In genomic region chr12:122421815-122422737, GRCh38 we compare ENCODE assay signal across 8 cellular contexts. TPM values are rescaled to one million over a fixed set of nuclear protein-coding genes. Genes with fewer than 3 reads are reported as not detected.
A peak's percentile ranks its signal among the peaks of the same experiment; 100 is the strongest.
DNase-seq lines count a peak whose midpoint lies in the region; FAIRE-seq and TF ChIP-seq lines count a peak whose summit lies in the region.

Gene CLIP1 (minus strand): TSS chr12:122422669. CDS start chr12:122380452, 42,217 bp downstream.

- H3K27me3 ChIP-seq in H9 (ENCODE audit: insufficient read depth, low read length): no peaks in the 10 kb centered on the region
- H3K27me3 ChIP-seq in keratinocyte (ENCODE audit: control insufficient read depth, extremely low read depth, insufficient read depth, low read length): no peaks in the 10 kb centered on the region

- H2BK12ac ChIP-seq in H9 (ENCODE audit: insufficient read length, low read depth, low read length): peak within 1 kb of the TSS; percentile 19

- no peak within 1 kb of the TSS for H3K4ac ChIP-seq in H9 (ENCODE audit: low read depth, low read length)

- peaks cover 10% of the 10 kb centered on the region for H3K23me2 ChIP-seq in H9 (ENCODE audit: insufficient read length, low read depth, low read length, poor library complexity, severe bottlenecking)

- H3K4me1 ChIP-seq in H9 (ENCODE audit: insufficient read depth, low read length): no peaks in the 10 kb centered on the region
- H3K4me1 ChIP-seq in keratinocyte (ENCODE audit: control insufficient read depth, extremely low read depth, insufficient read depth, low read length): peaks cover 19% of the 10 kb centered on the region

- peak; percentile 82 for DNase-seq in GM12865 (ENCODE audit: low read depth)
- peak; percentile 72 for DNase-seq in H9
- DNase-seq in NAMALWA (ENCODE audit: low spot score): peak; percentile 62
- DNase-seq in caudate nucleus (lab: John Stamatoyannopoulos, UW): peak in 44 of 61 donors; percentile 10 to 78 (median 44)
- DNase-seq in keratinocyte (ENCODE audit: low read depth, low spot score): no peak
- DNase-seq in stimulated activated CD4-positive, alpha-beta T cell treated with anti-CD3 and anti-CD28 coated beads, Interleukin-15, amount 100 ng/mL, for 24 hours: peak; percentile 73
- DNase-seq in HuH-7.5 (ENCODE audit: low spot score): no peak

- H3K14ac ChIP-seq in H9 (ENCODE audit: insufficient read depth, low read length): peak within 1 kb of the TSS; percentile 85

- FAIRE-seq in keratinocyte (lab: Jason Lieb, UNC): no peak

- no peak within 1 kb of the TSS for H4K5ac ChIP-seq in H9 (ENCODE audit: insufficient read length, low read depth, low read length)

- peak; percentile 42 for TF ChIP-seq CTCF in GM12865 (IDR thresholded peaks at IDR 0.05; ENCODE audit: insufficient read depth, low read depth, low read length, missing control alignments)
- TF ChIP-seq CTCF in H9 (conservative IDR thresholded peaks at IDR 0.05): peak; percentile 60
- no peak; the same call in 1 of the 2 replicates for TF ChIP-seq CTCF in WI38 (IDR thresholded peaks at IDR 0.05; ENCODE audit: low read depth, low read length)
- TF ChIP-seq CTCF in keratinocyte (optimal IDR thresholded peaks at IDR 0.05 in 1 of 3, IDR thresholded peaks at IDR 0.05 in 1 of 3, conservative IDR thresholded peaks at IDR 0.05 in 1 of 3; ENCODE audit: extremely low read depth in 1 of 3, insufficient read depth in 2 of 3, low read length in 3 of 3): peak; percentile 17 to 56 (median 53)

- H3K79me1 ChIP-seq in H9 (ENCODE audit: insufficient read depth, low read depth, low read length, poor library complexity, severe bottlenecking): peaks cover 3% of the 10 kb centered on the region

- peaks cover 4% of the 10 kb centered on the region; the same call in 1 of the 2 replicates for H3K27me3 Mint-ChIP-seq in H9 (ENCODE audit: low read depth)

- H3K9me1 ChIP-seq in keratinocyte (ENCODE audit: control insufficient read depth, extremely low read depth, insufficient read depth, low read length): peaks cover 4% of the 10 kb centered on the region

- H3K27ac Mint-ChIP-seq in H9: peak within 1 kb of the TSS; percentile 65 to 95 (median 91); a peak in 5 of 7 replicates

- H3K4me2 ChIP-seq in H9 (ENCODE audit: insufficient read depth, insufficient read length, low read length) (peak within 1 kb of the TSS; percentile 88), keratinocyte (ENCODE audit: control insufficient read depth, extremely low read depth, insufficient read depth, low read depth, low read length) (peak within 1 kb of the TSS; percentile 99)

- H2BK120ac ChIP-seq in H9 (ENCODE audit: low read depth, low read length, poor library complexity, severe bottlenecking): no peak within 1 kb of the TSS

- H2AK5ac ChIP-seq in H9 (ENCODE audit: insufficient read length, low read length): no peak within 1 kb of the TSS

- H3K23ac ChIP-seq in H9 (ENCODE audit: insufficient read length, low read depth, low read length): no peak within 1 kb of the TSS

- H3K9me3 ChIP-seq in H9 (ENCODE audit: control insufficient read depth, low read depth, low read length): no peaks in the 10 kb centered on the region
- H3K9me3 ChIP-seq in keratinocyte (ENCODE audit: control insufficient read depth, low read depth, low read length): no peaks in the 10 kb centered on the region

- H3K56ac ChIP-seq in H9 (ENCODE audit: insufficient read length, low read depth, low read length): no peak within 1 kb of the TSS

- no peak within 1 kb of the TSS for H3T11ph ChIP-seq in H9 (ENCODE audit: low read length)

- H4K20me1 ChIP-seq in H9 (ENCODE audit: control insufficient read depth, insufficient read depth, insufficient read length): no peaks in the 10 kb centered on the region
- H4K20me1 ChIP-seq in keratinocyte (ENCODE audit: control insufficient read depth, extremely low read depth, insufficient read depth, low read length): no peaks in the 10 kb centered on the region

- H2BK20ac ChIP-seq in H9 (ENCODE audit: low read depth, low read length, poor library complexity, severe bottlenecking): no peak within 1 kb of the TSS

- no peaks in the 10 kb centered on the region for H3K9me3 Mint-ChIP-seq in H9

- peak within 1 kb of the TSS; percentile 51 for H2AFZ ChIP-seq in H9 (ENCODE audit: low read length)
- H2AFZ ChIP-seq in keratinocyte (ENCODE audit: control insufficient read depth, low read length): peak within 1 kb of the TSS; percentile 59

- no CpG with 5 or more reads among the region's 120 CpGs for WGBS in H9 (ENCODE audit: extremely low coverage, insufficient read length, low lambda C conversion rate)

- no peak within 1 kb of the TSS for H2BK15ac ChIP-seq in H9 (ENCODE audit: low read depth, low read length)

- H3K36me3 ChIP-seq in keratinocyte (ENCODE audit: control insufficient read depth in 2 of 2, extremely low read depth in 1 of 2, insufficient read depth in 2 of 2, low read length in 2 of 2): no peaks in the 10 kb centered on the region

- H3K36me3 Mint-ChIP-seq in H9 (ENCODE audit: insufficient read depth in 1 of 3, low read depth in 3 of 3): no peaks in the 10 kb centered on the region; a peak in 1 of 7 replicates

- H3K4me3 ChIP-seq in GM12865 (ENCODE audit: low read depth, low read length) (peak within 1 kb of the TSS; percentile 90), WI38 (ENCODE audit: low read depth, low read length) (peak within 1 kb of the TSS; percentile 92), keratinocyte (ENCODE audit: control insufficient read depth in 2 of 3, extremely low read depth in 1 of 3, insufficient read depth in 2 of 3, low read depth in 1 of 3, low read length in 3 of 3) (peak within 1 kb of the TSS; percentile 69 to 86 (median 84))

- H3K18ac ChIP-seq in H9 (ENCODE audit: insufficient read length, low read depth, low read length): peak within 1 kb of the TSS; percentile 56

- H3K79me2 ChIP-seq in H9 (ENCODE audit: insufficient read depth, low read length): no peaks in the 10 kb centered on the region
- H3K79me2 ChIP-seq in keratinocyte (ENCODE audit: control insufficient read depth, insufficient read depth, low read length): peaks cover 45% of the 10 kb centered on the region

- H3K4me3 Mint-ChIP-seq in H9: peak within 1 kb of the TSS; percentile 79 to 93

- no peak within 1 kb of the TSS for H4K91ac ChIP-seq in H9 (ENCODE audit: insufficient read length, low read depth, low read length)

- H4K8ac ChIP-seq in H9 (replicated peaks; ENCODE audit: insufficient read length, low read depth, low read length): no peak within 1 kb of the TSS

- H3K4me1 Mint-ChIP-seq in H9: peaks cover 15 to 16% of the 10 kb centered on the region in 2 experiments

- H3K9ac ChIP-seq in H9 (ENCODE audit: extremely low read depth, insufficient read length, low read length): peak within 1 kb of the TSS; percentile 77
- peak within 1 kb of the TSS; percentile 95 for H3K9ac ChIP-seq in keratinocyte (ENCODE audit: control insufficient read depth, extremely low read depth, insufficient read depth, low read length)

- dilution Hi-C loops in keratinocyte (cut with MboI; ENCODE audit: extremely low pct_ligation_motif_present, low sequenced_read_pairs): no loop called here

- no peak within 1 kb of the TSS for H2BK5ac ChIP-seq in H9 (ENCODE audit: insufficient read length, low read length)

- H3K27ac ChIP-seq in H9 (ENCODE audit: insufficient read length, low read depth, low read length): no peak within 1 kb of the TSS
- peak within 1 kb of the TSS; percentile 82 for H3K27ac ChIP-seq in caudate nucleus (ENCODE audit: low read depth, low read length)
- H3K27ac ChIP-seq in keratinocyte (ENCODE audit: control insufficient read depth, insufficient read depth, low read length): peak within 1 kb of the TSS; percentile 90

RNA-seq across cellular contexts. Expression of gene CLIP1, which starts in this region (rescaled TPM):
- total RNA-seq in H9 (2021): 20.1 and 23.6 TPM in 2 replicates
- polyA plus RNA-seq in keratinocyte: 54.0 to 94.1 TPM (median 54.3 TPM) in 3 replicates
- 426 TPM for polyA plus RNA-seq in keratinocyte (2011; ENCODE audit: low read depth)
- polyA plus RNA-seq in keratinocyte (2011; cell fraction: cytosol; rRNA removed): 34.0 and 51.1 TPM in 2 replicates
- polyA plus RNA-seq in keratinocyte (2011; cell fraction: nucleus; rRNA removed): 135 and 148 TPM in 2 replicates
- polyA plus RNA-seq in keratinocyte (2012; ENCODE audit: low replicate concordance): 31.3 and 87.3 TPM in 2 replicates
- 91.3 to 153 TPM (median 105 TPM) in 3 replicates for polyA minus RNA-seq in keratinocyte
- polyA minus RNA-seq in keratinocyte (2011; cell fraction: cytosol; rRNA and poly(A)+ RNA removed): 44.1 TPM
- 74.9 and 141 TPM in 2 replicates for polyA minus RNA-seq in keratinocyte (2011; cell fraction: nucleus; rRNA and poly(A)+ RNA removed)

Comparison
In these comparisons a context has a peak if more than half of its experiments do, and no peak if none do; other contexts are left out.
1. DNase-seq: peak in GM12865 (single experiment), H9 (single experiment), NAMALWA (single experiment), caudate nucleus (44 of 61) and stimulated activated CD4-positive, alpha-beta T cell treated with anti-CD3 and anti-CD28 coated beads, Interleukin-15, amount 100 ng/mL, for 24 hours (single experiment); none in keratinocyte (single experiment) and HuH-7.5 (single experiment).
2. Peak in every context shown above with its lines, with median percentiles within 50 percentile points of each other: H3K4me3 ChIP-seq.